In genomic region chr6:118932421-118932820, GRCh38 we compare ENCODE assay signal across 1 cellular context.
A peak's percentile ranks its signal among the peaks of the same experiment; 100 is the strongest.
TF ChIP-seq lines count a peak whose summit lies in the region.

No MANE protein-coding gene starts in this region.

TF ChIP-seq in K562, 482 proteins besides CTCF, POLR2A, EP300 and RAD21:
- TF ChIP-seq MEIS2 (IDR thresholded peaks at IDR 0.05; ENCODE audit: partially characterized antibody) = peak; percentile 94
- TF ChIP-seq PBX2 (CRISPR knock-in tag; IDR thresholded peaks at IDR 0.05; ENCODE audit: low read depth) = no peak
- TF ChIP-seq PBX2 (tag; conservative IDR thresholded peaks at IDR 0.05; ENCODE audit: low read depth) = peak; percentile 96
- TF ChIP-seq USF1 (CRISPR knock-in tag; IDR thresholded peaks at IDR 0.05) = no peak
- TF ChIP-seq PKNOX1 (IDR thresholded peaks at IDR 0.05) = peak; percentile 85
- TF ChIP-seq ZNF586 (CRISPR knock-in tag; conservative IDR thresholded peaks at IDR 0.05) = no peak
